Comparison of ENCODE assay signal across 26 cellular contexts in genomic region chr7:141202540-141202939, GRCh38.
"Had no signal": no experiment of that assay in that cellular context is flagged by ENCODE, and none has a peak within 500 bp of the region (broad histone marks: within the 10 kb centered on the region; RNA-seq: fewer than 3 reads in every experiment).

No MANE protein-coding gene starts in this region.

- H3K9me3 Mint-ChIP-seq: activated CD4-positive, alpha-beta memory T cell treated with anti-CD3 and anti-CD28 coated beads for 36 hours; activated CD4-positive, alpha-beta T cell treated with anti-CD3 and anti-CD28 coated beads, Interleukin-2, amount 10 ng/mL, durations not matched to agents 7 days and 5 days; activated naive CD4-positive, alpha-beta T cell treated with anti-CD3 and anti-CD28 coated beads for 36 hours; activated naive CD8-positive, alpha-beta T cell treated with anti-CD3 and anti-CD28 coated beads for 36 hours; activated T-helper 17 cell treated with anti-CD3 and anti-CD28 coated beads, Interleukin-2, amount 50 U/mL, for 72 hours; T-cell had no signal

- ATAC-seq: activated T-helper 17 cell treated with anti-CD3 and anti-CD28 coated beads, Interleukin-2, amount 50 U/mL, for 72 hours; Panc1; Right ventricle myocardium inferior; T-cell had no signal

- H3K4me3 Mint-ChIP-seq: activated CD4-positive, alpha-beta memory T cell treated with anti-CD3 and anti-CD28 coated beads for 36 hours; activated CD4-positive, alpha-beta T cell treated with anti-CD3 and anti-CD28 coated beads, Interleukin-2, amount 10 ng/mL, durations not matched to agents 7 days and 5 days; activated naive CD4-positive, alpha-beta T cell treated with anti-CD3 and anti-CD28 coated beads for 36 hours; activated naive CD8-positive, alpha-beta T cell treated with anti-CD3 and anti-CD28 coated beads for 36 hours; activated T-helper 17 cell treated with anti-CD3 and anti-CD28 coated beads, Interleukin-2, amount 50 U/mL, for 72 hours; T-cell had no signal

- DNase-seq: activated CD4-positive, alpha-beta memory T cell treated with anti-CD3 and anti-CD28 coated beads for 36 hours; activated CD4-positive, alpha-beta T cell treated with anti-CD3 and anti-CD28 coated beads, Interleukin-2, amount 10 ng/mL, durations not matched to agents 7 days and 5 days; activated CD4-positive, CD25-positive, alpha-beta regulatory T cell; activated gamma-delta T cell; activated naive CD4-positive, alpha-beta T cell treated with anti-CD3 and anti-CD28 coated beads for 36 hours; activated naive CD8-positive, alpha-beta T cell treated with anti-CD3 and anti-CD28 coated beads for 36 hours; activated T-cell treated with anti-CD3 and anti-CD28 coated beads for 4 hours; activated T-cell treated with anti-CD3 and anti-CD28 coated beads, Interleukin-2, amount 50 U/mL, for 48 hours; Karpas-422; MM.1S; NCI-H1105; NCI-H1436; NCI-H1694 treated with DMSO at 0.1 percent for 48 hours; NCI-H2029 treated with DMSO at 0.1 percent for 48 hours; NCI-H446; NCI-H526; NCI-H774; NK-92 treated with Interleukin-12 subunit alpha and Interleukin-12 subunit beta, amount 100 ng/mL, for 24 hours; OCI-M1; RPMI8226; T-cell; T-helper 2 cell; T1000 had no signal

- H3K4me1 Mint-ChIP-seq: activated CD4-positive, alpha-beta T cell treated with anti-CD3 and anti-CD28 coated beads, Interleukin-2, amount 10 ng/mL, durations not matched to agents 7 days and 5 days; activated naive CD8-positive, alpha-beta T cell treated with anti-CD3 and anti-CD28 coated beads for 36 hours; activated T-helper 17 cell treated with anti-CD3 and anti-CD28 coated beads, Interleukin-2, amount 50 U/mL, for 72 hours; T-cell had no signal

- H3K27ac Mint-ChIP-seq: activated CD4-positive, alpha-beta memory T cell treated with anti-CD3 and anti-CD28 coated beads for 36 hours; activated CD4-positive, alpha-beta T cell treated with anti-CD3 and anti-CD28 coated beads, Interleukin-2, amount 10 ng/mL, durations not matched to agents 7 days and 5 days; activated naive CD4-positive, alpha-beta T cell treated with anti-CD3 and anti-CD28 coated beads for 36 hours; activated naive CD8-positive, alpha-beta T cell treated with anti-CD3 and anti-CD28 coated beads for 36 hours; activated T-helper 17 cell treated with anti-CD3 and anti-CD28 coated beads, Interleukin-2, amount 50 U/mL, for 72 hours; T-cell had no signal

- H3K36me3 Mint-ChIP-seq: activated CD4-positive, alpha-beta memory T cell treated with anti-CD3 and anti-CD28 coated beads for 36 hours; activated naive CD8-positive, alpha-beta T cell treated with anti-CD3 and anti-CD28 coated beads for 36 hours; T-cell had no signal
